ENCODE assay signal across 8 cellular contexts in the genomic region with DNA sequence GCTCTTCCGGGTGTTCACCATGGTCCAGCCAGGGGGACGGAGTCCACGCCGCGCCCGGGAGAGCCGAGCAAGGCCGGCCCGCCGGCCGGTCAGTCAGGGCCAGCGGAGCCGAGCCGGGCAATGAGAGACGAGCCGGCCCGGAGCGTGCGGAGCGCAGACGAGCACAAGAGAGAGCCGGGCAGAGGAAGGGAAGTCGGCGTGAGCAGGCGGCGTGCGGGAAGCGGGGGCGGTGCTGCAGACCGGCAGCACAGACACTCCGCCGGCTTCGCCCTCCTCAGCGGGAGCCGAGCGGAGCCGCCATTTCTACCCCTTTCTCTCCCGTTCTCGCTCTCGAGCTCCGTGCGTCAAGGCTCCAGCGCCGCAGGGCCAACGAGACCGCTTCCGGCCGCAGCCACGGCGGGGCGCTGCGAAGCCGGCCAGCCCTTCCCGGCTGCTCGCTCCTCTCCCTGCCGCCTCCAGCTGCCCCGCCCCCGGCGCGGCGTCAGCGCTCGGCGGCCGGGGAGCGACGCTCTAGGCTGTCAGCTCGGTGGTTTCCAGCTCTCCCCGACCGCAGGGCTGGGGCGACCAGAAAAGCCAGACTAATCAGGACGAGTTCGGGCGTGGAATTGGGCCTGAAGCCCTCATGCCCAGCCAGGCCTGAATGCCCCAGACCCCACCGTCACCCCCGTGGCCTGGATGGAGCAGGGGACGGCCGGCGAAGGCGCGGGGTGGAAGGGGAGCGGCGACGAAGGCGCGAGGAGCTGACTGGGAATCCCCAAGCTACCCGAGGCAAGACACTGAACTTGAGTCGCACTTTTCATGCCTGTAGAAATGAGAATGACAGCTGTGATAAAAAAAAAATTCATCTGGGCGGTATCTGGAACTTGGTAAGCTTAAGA. TPM values are rescaled to one million over a fixed set of nuclear protein-coding genes. Genes with fewer than 3 reads are reported as not detected.
A peak's percentile ranks its signal among the peaks of the same experiment; 100 is the strongest.
DNase-seq lines count a peak whose midpoint lies in the region; ATAC-seq and TF ChIP-seq lines count a peak whose summit lies in the region.

A gene (minus strand): TSS at position 374 of the 878 bp plus-strand sequence. CDS start 353 bp downstream, at position 21.

- peak within 1 kb of the TSS; percentile 91 for H3K4me3 Mint-ChIP-seq in activated CD4-positive, alpha-beta T cell treated with anti-CD3 and anti-CD28 coated beads, Interleukin-2, amount 10 ng/mL, durations not matched to agents 24 days and 14 days

- H3K27me3 Mint-ChIP-seq in activated CD4-positive, alpha-beta T cell treated with anti-CD3 and anti-CD28 coated beads, Interleukin-2, amount 10 ng/mL, durations not matched to agents 24 days and 14 days: peaks cover 2% of the 10 kb centered on the region

- H3K27me3 ChIP-seq in BLaER1 treated with 17β-estradiol and CSF1 and Interleukin-3, amounts not matched to agents 10 nM and 100 nM: no peaks in the 10 kb centered on the region

- H3K9me3 Mint-ChIP-seq in activated CD4-positive, alpha-beta T cell treated with anti-CD3 and anti-CD28 coated beads, Interleukin-2, amount 10 ng/mL, durations not matched to agents 24 days and 14 days: no peaks in the 10 kb centered on the region

- H3K27ac ChIP-seq in BLaER1 treated with 17β-estradiol and CSF1 and Interleukin-3, amounts not matched to agents 10 nM and 100 nM: peak within 1 kb of the TSS; percentile 93 to 99 (median 98)
- peak within 1 kb of the TSS; percentile 91 to 97 for H3K27ac ChIP-seq in coronary artery

- peak within 1 kb of the TSS; percentile 92 to 100 (median 98) for H3K9ac ChIP-seq in BLaER1 treated with 17β-estradiol and CSF1 and Interleukin-3, amounts not matched to agents 10 nM and 100 nM

- H3K9me3 ChIP-seq in BLaER1 treated with 17β-estradiol and CSF1 and Interleukin-3, amounts not matched to agents 10 nM and 100 nM (replicated peaks in 1 of 11): no peaks in the 10 kb centered on the region

- peaks cover 5% of the 10 kb centered on the region for H3K36me3 Mint-ChIP-seq in activated CD4-positive, alpha-beta T cell treated with anti-CD3 and anti-CD28 coated beads, Interleukin-2, amount 10 ng/mL, durations not matched to agents 24 days and 14 days (ENCODE audit: low read depth)

- H3K36me3 ChIP-seq in BLaER1 treated with 17β-estradiol and CSF1 and Interleukin-3, amounts not matched to agents 10 nM and 100 nM: peaks cover 0 to 19% (median 10%) of the 10 kb centered on the region in 11 experiments; a peak in 9 of 22 replicates

- TF ChIP-seq CTCF in coronary artery (IDR thresholded peaks at IDR 0.05): peak; percentile 74

- H3K4me2 ChIP-seq in BLaER1 treated with 17β-estradiol and CSF1 and Interleukin-3, amounts not matched to agents 10 nM and 100 nM: peak within 1 kb of the TSS; percentile 81 to 95 (median 94)

- H3K4me3 ChIP-seq in BLaER1 treated with 17β-estradiol and CSF1 and Interleukin-3, amounts not matched to agents 10 nM and 100 nM: peak within 1 kb of the TSS; percentile 79 to 97 (median 90)
- peak within 1 kb of the TSS; percentile 86 for H3K4me3 ChIP-seq in coronary artery

- H3K4me1 ChIP-seq in BLaER1 treated with 17β-estradiol and CSF1 and Interleukin-3, amounts not matched to agents 10 nM and 100 nM: peaks cover 31 to 49% (median 44%) of the 10 kb centered on the region in 10 experiments

- intact Hi-C loops in activated CD4-positive, alpha-beta T cell treated with anti-CD3 and anti-CD28 coated beads, Interleukin-2, amount 10 ng/mL, durations not matched to agents 24 days and 14 days (cut with micrococcal nuclease): loop anchor here (1.0 to 5.0 kb wide), 7 partner anchors 13 to 430 kb away; a partner anchor contains a TSS

- peak; percentile 81 for ATAC-seq in GM19324 (IDR thresholded peaks at IDR 0.05; ENCODE audit: low FRiP score, unreplicated experiment)
- ATAC-seq in HG03469 (IDR thresholded peaks at IDR 0.05; ENCODE audit: unreplicated experiment): peak; percentile 75
- peak; percentile 91 for ATAC-seq in left lobe of liver

- peaks cover 28 to 39% (median 38%) of the 10 kb centered on the region in 11 experiments; a peak in 21 of 22 replicates for H4K20me1 ChIP-seq in BLaER1 treated with 17β-estradiol and CSF1 and Interleukin-3, amounts not matched to agents 10 nM and 100 nM

- H3K27ac Mint-ChIP-seq in activated CD4-positive, alpha-beta T cell treated with anti-CD3 and anti-CD28 coated beads, Interleukin-2, amount 10 ng/mL, durations not matched to agents 24 days and 14 days: peak within 1 kb of the TSS; percentile 100

- DNase-seq in NCI-H526 (lab: John Stamatoyannopoulos, UW): peak; percentile 85 to 96
- peak; percentile 99 for DNase-seq in activated CD4-positive, alpha-beta T cell treated with anti-CD3 and anti-CD28 coated beads, Interleukin-2, amount 10 ng/mL, durations not matched to agents 24 days and 14 days
- peak; percentile 92 for DNase-seq in coronary artery (ENCODE audit: low spot score)
- DNase-seq in left lobe of liver (ENCODE audit: low spot score): peak; percentile 94
- peak; percentile 88 for DNase-seq in stimulated activated CD4-positive, alpha-beta T cell treated with anti-CD3 and anti-CD28 coated beads, Interleukin-2, amount 100 ng/mL, for 4 hours (ENCODE audit: low read depth)

- peaks cover 28% of the 10 kb centered on the region for H3K4me1 Mint-ChIP-seq in activated CD4-positive, alpha-beta T cell treated with anti-CD3 and anti-CD28 coated beads, Interleukin-2, amount 10 ng/mL, durations not matched to agents 24 days and 14 days

RNA-seq across cellular contexts. Expression of the gene that starts here (rescaled TPM):
- 23.9 and 24.3 TPM in 2 replicates for total RNA-seq in activated CD4-positive, alpha-beta T cell treated with anti-CD3 and anti-CD28 coated beads, Interleukin-2, amount 10 ng/mL, durations not matched to agents 24 days and 14 days
- total RNA-seq in left lobe of liver: 11.1 TPM

Comparison
In these comparisons a context has a peak if more than half of its experiments do, and no peak if none do; other contexts are left out.
1. Peak in every context shown above with its lines: DNase-seq, ATAC-seq, H3K4me3 ChIP-seq and H3K27ac ChIP-seq.